ENCODE assay signal across 8 cellular contexts in genomic region chr11:61429346-61429690, GRCh38. TPM values are rescaled to one million over a fixed set of nuclear protein-coding genes. Genes with fewer than 3 reads are reported as not detected.
A peak's percentile ranks its signal among the peaks of the same experiment; 100 is the strongest.
DNase-seq lines count a peak whose midpoint lies in the region; ATAC-seq and TF ChIP-seq lines count a peak whose summit lies in the region.

No MANE protein-coding gene starts in this region.

- ATAC-seq in GM19351 (IDR thresholded peaks at IDR 0.05; ENCODE audit: unreplicated experiment) (peak; percentile 58), HG03457 (IDR thresholded peaks at IDR 0.05; ENCODE audit: unreplicated experiment) (peak; percentile 55)
- peak; percentile 49 for ATAC-seq in activated T-helper 17 cell treated with anti-CD3 and anti-CD28 coated beads, Interleukin-2, amount 50 U/mL, for 72 hours (replicated peaks)

- no peak for TF ChIP-seq POLR2A in thyroid gland (IDR thresholded peaks at IDR 0.05)

- peaks cover 69% of the 10 kb centered on the region for H3K36me3 ChIP-seq in OCI-LY7 (ENCODE audit: insufficient read depth, low read length)
- H3K36me3 ChIP-seq in neutrophil = peaks cover 50% of the 10 kb centered on the region
- peaks cover 17 to 36% of the 10 kb centered on the region in 2 donors for H3K36me3 ChIP-seq in thyroid gland

- POLR2A ChIA-PET in OCI-LY7 (lab: Charles Lee) = interaction anchor here (0.8 to 3.0 kb wide), 6 partner anchors 20 to 268 kb away, joined by 3 to 10 read pairs (median 4); partner anchors contain the start of genes CYB561A3, TMEM138 and VPS37C

- H3K27ac ChIP-seq in OCI-LY7 (ENCODE audit: low read depth, low read length, poor library complexity, severe bottlenecking) (peak overlapping the region; percentile 89), neutrophil (peak overlapping the region; percentile 92), thyroid gland (peak overlapping the region; percentile 96 to 99 (median 98))

- no TSS peak for BruUV-seq in OCI-LY7 (replicated peaks; lab: Mats Ljungman, UMichigan)

- H3K9me2 ChIP-seq in OCI-LY7 (ENCODE audit: insufficient read depth, low read length) = no peaks in the 10 kb centered on the region

- peaks cover 22% of the 10 kb centered on the region for H4K20me1 ChIP-seq in OCI-LY7 (ENCODE audit: insufficient read depth, low read length)

- H3K79me2 ChIP-seq in OCI-LY7 (ENCODE audit: insufficient read depth, low read depth, low read length) = peaks cover 90% of the 10 kb centered on the region

- no peaks in the 10 kb centered on the region for H3K9me3 ChIP-seq in OCI-LY7 (ENCODE audit: low read length)
- no peaks in the 10 kb centered on the region for H3K9me3 ChIP-seq in neutrophil
- H3K9me3 ChIP-seq in thyroid gland = no peaks in the 10 kb centered on the region

- DNase-seq in COLO829 (ENCODE audit: low spot score) (peak; percentile 39), OCI-LY7 (ENCODE audit: low spot score) (peak; percentile 87), fibroblast of the conjunctiva (ENCODE audit: low read depth) (peak; percentile 26), thyroid gland (peak; percentile 46 to 59)

- H3K27me3 ChIP-seq in neutrophil (no peaks in the 10 kb centered on the region), thyroid gland (no peaks in the 10 kb centered on the region)

- H2AFZ ChIP-seq in OCI-LY7 (ENCODE audit: low read length) = peak overlapping the region; percentile 19; the same call in 1 of the 2 replicates

- 0% methylated on average over 1 to 7 of the region's 37 CpGs for WGBS in thyroid gland, 2 donors

- H3K4me1 Mint-ChIP-seq in activated T-helper 17 cell treated with anti-CD3 and anti-CD28 coated beads, Interleukin-2, amount 50 U/mL, for 72 hours = peaks cover 17% of the 10 kb centered on the region

- H3K4me1 ChIP-seq in OCI-LY7 (ENCODE audit: insufficient read depth, low read length, poor library complexity, severe bottlenecking) = peaks cover 37% of the 10 kb centered on the region
- H3K4me1 ChIP-seq in neutrophil (ENCODE audit: control insufficient read depth in 1 of 2, insufficient read depth in 1 of 2, low read depth in 1 of 2, low read length in 1 of 2) = peaks cover 30 to 40% of the 10 kb centered on the region in 2 experiments
- peaks cover 6 to 26% of the 10 kb centered on the region in 2 donors for H3K4me1 ChIP-seq in thyroid gland

- no peaks in the 10 kb centered on the region for H3K27me3 Mint-ChIP-seq in activated T-helper 17 cell treated with anti-CD3 and anti-CD28 coated beads, Interleukin-2, amount 50 U/mL, for 72 hours

- H3K4me3 ChIP-seq in OCI-LY7 (ENCODE audit: low read depth, low read length, poor library complexity, severe bottlenecking) (peak overlapping the region; percentile 94), neutrophil (ENCODE audit: low read depth in 1 of 2, low read length in 1 of 2) (peak overlapping the region; percentile 90 to 99), thyroid gland (replicated peaks in 1 of 3) (peak overlapping the region; percentile 33 to 82 (median 72))

- peak overlapping the region; percentile 100 for H3K4me3 Mint-ChIP-seq in activated T-helper 17 cell treated with anti-CD3 and anti-CD28 coated beads, Interleukin-2, amount 50 U/mL, for 72 hours

- peak; percentile 72 for TF ChIP-seq CTCF in OCI-LY7 (conservative IDR thresholded peaks at IDR 0.05; ENCODE audit: low read length)
- no peak for TF ChIP-seq CTCF in neutrophil (IDR thresholded peaks at IDR 0.05)
- TF ChIP-seq CTCF in thyroid gland (IDR thresholded peaks at IDR 0.05) = peak in 1 of 6 experiments; percentile 9

- intact Hi-C loops in OCI-LY7 (cut with micrococcal nuclease; ENCODE audit: unreplicated experiment) (loop anchor here (5.0 kb wide), 2 partner anchors 67 to 97 kb away; partner anchors contain the start of genes CYB561A3, DDB1, TKFC and TMEM138), thyroid gland (cut with DNase I) (no loop called here)

- CTCF ChIA-PET in OCI-LY7 (lab: Charles Lee; ENCODE audit: unreplicated experiment) = interaction anchor here (0.6 to 1.0 kb wide), 2 partner anchors 113 to 116 kb away, joined by 3 read pairs; no protein-coding TSS in a partner anchor

- H3K9me3 Mint-ChIP-seq in activated T-helper 17 cell treated with anti-CD3 and anti-CD28 coated beads, Interleukin-2, amount 50 U/mL, for 72 hours = no peaks in the 10 kb centered on the region

- peak overlapping the region; percentile 99 for H3K27ac Mint-ChIP-seq in activated T-helper 17 cell treated with anti-CD3 and anti-CD28 coated beads, Interleukin-2, amount 50 U/mL, for 72 hours

- H3K36me3 Mint-ChIP-seq in activated T-helper 17 cell treated with anti-CD3 and anti-CD28 coated beads, Interleukin-2, amount 50 U/mL, for 72 hours (ENCODE audit: low read depth) = peaks cover 89% of the 10 kb centered on the region

- peak overlapping the region; percentile 89 for H3K4me2 ChIP-seq in OCI-LY7 (ENCODE audit: low read length)

RNA-seq across cellular contexts. Expression of gene CPSF7, which starts 0.5 kb away (rescaled TPM):
- total RNA-seq in OCI-LY7 (2014; rRNA removed; shearing (Covaris generic)) = 56.1 and 69.4 TPM in 2 replicates
- 128 and 153 TPM in 2 replicates for total RNA-seq in OCI-LY7 (2022)
- total RNA-seq in activated T-helper 17 cell treated with anti-CD3 and anti-CD28 coated beads, Interleukin-2, amount 50 U/mL, for 72 hours = 100 to 1,000 TPM in 1 of 2 donors, 10 to 100 TPM in 1; 98.1 to 114 TPM
- total RNA-seq in thyroid gland = 10 to 100 TPM; 58.8 to 95.1 (median 72.8) TPM

RNA-seq across cellular contexts. Expression of gene SDHAF2, which starts 0.6 kb away (rescaled TPM):
- total RNA-seq in OCI-LY7 (2014; rRNA removed; shearing (Covaris generic)) = 40.6 and 41.2 TPM in 2 replicates
- total RNA-seq in OCI-LY7 (2022) (28.0 and 33.3 TPM in 2 replicates), thyroid gland (10 to 100 TPM; 41.0 to 74.3 (median 44.0) TPM)
- 10 to 100 TPM; 36.9 to 45.5 TPM for total RNA-seq in activated T-helper 17 cell treated with anti-CD3 and anti-CD28 coated beads, Interleukin-2, amount 50 U/mL, for 72 hours

RNA-seq across cellular contexts. Expression of gene TMEM216, which starts 36.9 kb away (rescaled TPM):
- total RNA-seq in OCI-LY7 (2014; rRNA removed; shearing (Covaris generic)) = 0.64 and 1.4 TPM in 2 replicates
- total RNA-seq in OCI-LY7 (2022) (1.8 and 2.5 TPM in 2 replicates), thyroid gland (10 to 100 TPM; 13.3 to 26.6 (median 21.0) TPM)
- total RNA-seq in activated T-helper 17 cell treated with anti-CD3 and anti-CD28 coated beads, Interleukin-2, amount 50 U/mL, for 72 hours = 10 to 100 TPM; 12.1 to 12.8 TPM

Comparison
In these comparisons a context has a peak if more than half of its experiments do, and no peak if none do; other contexts are left out.
1. Peak in every context shown above with its lines: DNase-seq, ATAC-seq, H3K4me3 ChIP-seq and H3K27ac ChIP-seq.
2. DNase-seq: peak in every context shown above with its lines; median percentile 87 in OCI-LY7; 52 in thyroid gland; 39 in COLO829; 26 in fibroblast of the conjunctiva.